ENCODE assay signal across 18 cellular contexts in the genomic region with DNA sequence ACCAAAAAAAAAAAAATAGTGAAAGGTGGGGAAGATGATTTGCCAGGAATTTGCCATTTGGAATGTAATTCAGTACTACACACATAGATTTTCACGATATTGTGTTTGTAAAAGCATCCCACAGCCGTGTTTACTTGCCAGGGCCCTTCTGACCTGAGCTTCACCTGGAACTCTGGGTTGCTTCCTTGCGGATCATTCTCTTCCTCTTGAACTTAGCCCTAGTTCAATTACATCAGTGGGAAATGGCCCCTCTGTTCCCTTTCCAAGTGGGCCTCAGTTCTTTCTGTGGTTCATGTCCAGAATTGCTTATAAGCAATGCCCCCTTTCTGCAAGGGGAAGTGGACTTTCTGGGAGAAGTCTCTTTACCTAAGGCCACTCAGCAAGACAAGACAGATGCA. TPM values are rescaled to one million over a fixed set of nuclear protein-coding genes. Genes with fewer than 3 reads are reported as not detected.
DNase-seq lines count a peak whose midpoint lies in the region; ATAC-seq and TF ChIP-seq lines count a peak whose summit lies in the region.
"Had no signal": no experiment of that assay in that cellular context is flagged by ENCODE, and none has a peak within 500 bp of the region (broad histone marks: within the 10 kb centered on the region; RNA-seq: fewer than 3 reads in every experiment).

No MANE protein-coding gene starts in this region.

- H3K79me1 ChIP-seq in mesenchymal stem cell (replicated peaks; ENCODE audit: low read length, poor library complexity, severe bottlenecking) (no peaks in the 10 kb centered on the region), neuronal stem cell (ENCODE audit: low read depth, low read length) (no peaks in the 10 kb centered on the region)

- ATAC-seq in HG02870 (IDR thresholded peaks at IDR 0.05; ENCODE audit: unreplicated experiment), result no peak
- ATAC-seq: CD8-positive, alpha-beta T cell; HCT116; K562 had no signal

- H2AFZ ChIP-seq in Loucy (ENCODE audit: low read length) (no peak overlapping the region), mesenchymal stem cell (ENCODE audit: low read depth, low read length) (no peak overlapping the region), neuronal stem cell (ENCODE audit: low read length) (peak overlapping the region; percentile 67)

- no peak overlapping the region for H4K8ac ChIP-seq in mesenchymal stem cell (ENCODE audit: low read length)
- no peak overlapping the region for H4K8ac ChIP-seq in neuronal stem cell (ENCODE audit: low read depth, low read length)

- TF ChIP-seq POLR2A in thyroid gland (IDR thresholded peaks at IDR 0.05), result no peak

- H2BK12ac ChIP-seq in mesenchymal stem cell (ENCODE audit: low read length in 2 of 2) (no peak overlapping the region), neuronal stem cell (ENCODE audit: low read length) (no peak overlapping the region)

- H3K9ac ChIP-seq in Loucy (ENCODE audit: low read depth, low read length, poor library complexity, severe bottlenecking) (peak overlapping the region; percentile 23), mesenchymal stem cell (ENCODE audit: low read length) (no peak overlapping the region), neuronal stem cell (ENCODE audit: low read depth, low read length, poor library complexity) (no peak overlapping the region)

- H3K4me1 ChIP-seq in Loucy (ENCODE audit: insufficient read depth, low read length, poor library complexity, severe bottlenecking) (peaks cover 91% of the 10 kb centered on the region), mesenchymal stem cell (ENCODE audit: control insufficient read depth, insufficient read depth, low read depth, low read length) (peaks cover 12% of the 10 kb centered on the region), neuronal stem cell (ENCODE audit: control insufficient read depth in 2 of 2, insufficient read depth in 1 of 2, low read depth in 1 of 2, low read length in 2 of 2) (peaks cover 17 to 20% of the 10 kb centered on the region in 2 donors), thyroid gland (peaks cover 31 to 40% of the 10 kb centered on the region in 2 donors)

- H2BK120ac ChIP-seq in mesenchymal stem cell (ENCODE audit: low read depth, low read length) (no peak overlapping the region), neuronal stem cell (ENCODE audit: low read depth, low read length) (no peak overlapping the region)

- H3K27me3 ChIP-seq in Loucy (ENCODE audit: insufficient read depth, low read length, poor library complexity, severe bottlenecking) (no peaks in the 10 kb centered on the region), mesenchymal stem cell (ENCODE audit: control insufficient read depth in 1 of 2, insufficient read depth in 1 of 2, low read length in 2 of 2) (no peaks in the 10 kb centered on the region), neuronal stem cell (ENCODE audit: control insufficient read depth in 3 of 3, insufficient read depth in 3 of 3, low read depth in 1 of 3, low read length in 3 of 3) (no peaks in the 10 kb centered on the region), thyroid gland (no peaks in the 10 kb centered on the region)

- no peak overlapping the region for H3K4me2 ChIP-seq in Loucy (ENCODE audit: low read depth, low read length, poor library complexity, severe bottlenecking)
- no peak overlapping the region for H3K4me2 ChIP-seq in mesenchymal stem cell (ENCODE audit: low read length, poor library complexity, severe bottlenecking)
- H3K4me2 ChIP-seq in neuronal stem cell (ENCODE audit: insufficient read depth, low read length, poor library complexity, severe bottlenecking), result peak overlapping the region; percentile 21

- no peaks in the 10 kb centered on the region for H3K36me3 ChIP-seq in Loucy (ENCODE audit: insufficient read depth, low read length)
- H3K36me3 ChIP-seq in mesenchymal stem cell (ENCODE audit: control insufficient read depth in 1 of 2, insufficient read depth in 2 of 2, low read depth in 1 of 2, low read length in 2 of 2), result no peaks in the 10 kb centered on the region
- no peaks in the 10 kb centered on the region for H3K36me3 ChIP-seq in neuronal stem cell (replicated peaks in 1 of 2; ENCODE audit: control insufficient read depth in 2 of 2, insufficient read depth in 2 of 2, low read length in 2 of 2)
- H3K36me3 ChIP-seq in thyroid gland, result no peaks in the 10 kb centered on the region

- intact Hi-C loops in thyroid gland (cut with DNase I), result no loop called here

- no peaks in the 10 kb centered on the region for H3F3A ChIP-seq in Loucy (ENCODE audit: low read depth)

- TF ChIP-seq CTCF in Loucy (conservative IDR thresholded peaks at IDR 0.05; ENCODE audit: low read length) (no peak), thyroid gland (IDR thresholded peaks at IDR 0.05) (no peak)

- H3K14ac ChIP-seq in mesenchymal stem cell (ENCODE audit: low read length in 2 of 2), result no peak overlapping the region
- H3K14ac ChIP-seq in neuronal stem cell (ENCODE audit: low read length), result no peak overlapping the region

- WGBS in mesenchymal stem cell, result 95% methylated on average over 3 of the region's 3 CpGs
- WGBS in neuronal stem cell (ENCODE audit: extremely low coverage in 2 of 2, insufficient read length in 2 of 2, insufficient replicate concordance in 1 of 2), 2 donors, result no CpG with 5 or more reads among the region's 3 CpGs
- WGBS in thyroid gland, 2 donors, result 72 to 76% methylated on average over 3 of the region's 3 CpGs

- H3K79me2 ChIP-seq in Loucy (ENCODE audit: insufficient read depth, low read length), result no peaks in the 10 kb centered on the region

- H3K18ac ChIP-seq in mesenchymal stem cell (ENCODE audit: low read depth in 1 of 2, low read length in 2 of 2) (no peak overlapping the region), neuronal stem cell (ENCODE audit: low read length) (peak overlapping the region; percentile 8)

- H2BK5ac ChIP-seq in mesenchymal stem cell (ENCODE audit: low read depth, low read length, poor library complexity, severe bottlenecking), result no peak overlapping the region
- H2BK5ac ChIP-seq in neuronal stem cell (ENCODE audit: low read length), result no peak overlapping the region

- H2AK5ac ChIP-seq in mesenchymal stem cell (ENCODE audit: low read length, severe bottlenecking), result peak overlapping the region; percentile 72
- no peak overlapping the region for H2AK5ac ChIP-seq in neuronal stem cell (ENCODE audit: low read depth, low read length)

- no peak for DNase-seq in mesenchymal stem cell
- no peak for DNase-seq in neuronal stem cell (ENCODE audit: low spot score)
- no peak for DNase-seq in thyroid gland
- no peak for DNase-seq in HK-2 (ENCODE audit: unreplicated experiment)
- DNase-seq in T-helper 9 cell, result no peak
- DNase-seq: CD8-positive, alpha-beta T cell; NCI-H1105; NCI-H146; NCI-H2029 treated with DMSO at 0.1 percent for 48 hours; NCI-H2171; NCI-H446; NCI-H526; Right ventricle myocardium superior had no signal

- H3K4ac ChIP-seq in mesenchymal stem cell (ENCODE audit: low read depth in 1 of 2, low read length in 2 of 2) (no peak overlapping the region), neuronal stem cell (ENCODE audit: low read length) (no peak overlapping the region)

- H2BK15ac ChIP-seq in mesenchymal stem cell (ENCODE audit: low read depth, poor library complexity, severe bottlenecking) (no peak overlapping the region), neuronal stem cell (ENCODE audit: low read length) (no peak overlapping the region)

- no peak overlapping the region for H4K91ac ChIP-seq in mesenchymal stem cell (ENCODE audit: low read length)
- no peak overlapping the region for H4K91ac ChIP-seq in neuronal stem cell (ENCODE audit: low read depth, low read length, poor library complexity)

- H3K4me3 ChIP-seq in Loucy (ENCODE audit: low read length, poor library complexity, severe bottlenecking) (no peak overlapping the region), mesenchymal stem cell (ENCODE audit: insufficient read depth in 1 of 2, low read depth in 1 of 2, low read length in 2 of 2) (no peak overlapping the region), neuronal stem cell (ENCODE audit: low read length in 2 of 2) (no peak overlapping the region), thyroid gland (replicated peaks in 1 of 3) (no peak overlapping the region)
- H3K4me3 ChIP-seq: K562 had no signal

- H3K9me2 ChIP-seq in Loucy (replicated peaks; ENCODE audit: low read depth, low read length), result no peaks in the 10 kb centered on the region

- H4K20me1 ChIP-seq in Loucy (ENCODE audit: insufficient read depth, low read length, poor library complexity, severe bottlenecking), result no peaks in the 10 kb centered on the region

- H3K23ac ChIP-seq in mesenchymal stem cell (ENCODE audit: low read length in 2 of 2) (no peak overlapping the region), neuronal stem cell (ENCODE audit: low read depth, low read length, poor library complexity) (no peak overlapping the region)

- H3K9me3 ChIP-seq in Loucy (ENCODE audit: insufficient read depth, low read depth, low read length), result no peaks in the 10 kb centered on the region
- no peaks in the 10 kb centered on the region for H3K9me3 ChIP-seq in mesenchymal stem cell (ENCODE audit: control insufficient read depth, low read length)
- H3K9me3 ChIP-seq in neuronal stem cell (replicated peaks in 1 of 2; ENCODE audit: control insufficient read depth in 2 of 2, insufficient read depth in 1 of 2, low read depth in 1 of 2, low read length in 2 of 2), result no peaks in the 10 kb centered on the region
- H3K9me3 ChIP-seq in thyroid gland, result no peaks in the 10 kb centered on the region

- H3K27ac ChIP-seq in mesenchymal stem cell (ENCODE audit: low read length, poor library complexity, severe bottlenecking) (no peak overlapping the region), neuronal stem cell (replicated peaks; ENCODE audit: low read length) (peak overlapping the region; percentile 98), thyroid gland (peak overlapping the region in 2 of 3 donors; percentile 17 to 83)

RNA-seq across cellular contexts. Expression of gene ABCA4, which starts 41.0 kb away (rescaled TPM):
- 0.12 TPM for polyA plus RNA-seq in mesenchymal stem cell (2013, experiment 1 of 2)
- 0.04 TPM for polyA plus RNA-seq in mesenchymal stem cell (2013, experiment 2 of 2)
- polyA plus RNA-seq in neuronal stem cell (2013, experiment 1 of 2), result 0.71 TPM
- 0.66 TPM for polyA plus RNA-seq in neuronal stem cell (2013, experiment 2 of 2)
- total RNA-seq in thyroid gland, result 1 to 10 TPM in 1 of 4 donors, under 1 TPM in 3; 0.44 to 1.0 (median 0.82) TPM
- total RNA-seq: CD8-positive, alpha-beta T cell; H1; K562 had no signal
